ENCODE assay signal across 1 cellular context in the genomic region with DNA sequence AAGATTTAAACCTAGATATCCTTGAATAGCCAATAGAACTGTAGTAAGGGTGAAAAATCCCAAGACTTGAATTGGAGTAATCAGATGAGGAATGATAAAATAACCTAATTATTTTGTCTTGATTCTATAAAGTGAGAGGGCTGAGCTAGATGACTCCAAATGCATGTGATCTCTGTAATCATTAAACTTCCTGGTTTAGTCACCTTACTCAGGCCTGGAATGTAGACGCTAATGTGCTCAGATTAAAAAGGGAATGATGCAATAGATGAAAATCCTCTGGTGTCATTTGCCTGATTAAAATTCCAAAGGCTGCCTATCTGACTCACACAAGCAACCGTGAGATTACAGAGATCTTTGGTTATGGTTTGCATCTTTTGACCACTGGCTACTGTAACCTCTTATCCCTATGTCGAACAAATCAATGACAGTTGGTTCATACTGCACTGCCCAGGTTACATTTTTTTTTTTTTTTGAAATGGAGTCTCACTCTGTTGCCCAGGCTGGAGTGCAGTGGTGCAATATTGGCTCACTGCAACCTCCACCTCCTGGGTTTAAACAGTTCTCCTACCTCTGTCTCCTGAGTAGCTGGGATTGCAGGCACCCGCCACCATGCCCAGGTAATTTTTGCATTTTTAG.
A peak's percentile ranks its signal among the peaks of the same experiment; 100 is the strongest.
TF ChIP-seq lines count a peak whose summit lies in the region.

No MANE protein-coding gene starts in this region.

TF ChIP-seq in K562, 482 proteins besides CTCF, POLR2A, EP300 and RAD21 (continued from another document and continues in another):
- TF ChIP-seq, protein P1, sequence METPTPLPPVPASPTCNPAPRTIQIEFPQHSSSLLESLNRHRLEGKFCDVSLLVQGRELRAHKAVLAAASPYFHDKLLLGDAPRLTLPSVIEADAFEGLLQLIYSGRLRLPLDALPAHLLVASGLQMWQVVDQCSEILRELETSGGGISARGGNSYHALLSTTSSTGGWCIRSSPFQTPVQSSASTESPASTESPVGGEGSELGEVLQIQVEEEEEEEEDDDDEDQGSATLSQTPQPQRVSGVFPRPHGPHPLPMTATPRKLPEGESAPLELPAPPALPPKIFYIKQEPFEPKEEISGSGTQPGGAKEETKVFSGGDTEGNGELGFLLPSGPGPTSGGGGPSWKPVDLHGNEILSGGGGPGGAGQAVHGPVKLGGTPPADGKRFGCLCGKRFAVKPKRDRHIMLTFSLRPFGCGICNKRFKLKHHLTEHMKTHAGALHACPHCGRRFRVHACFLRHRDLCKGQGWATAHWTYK (CRISPR knock-in tag; IDR thresholded peaks at IDR 0.05) = no peak
- peak; percentile 77 for TF ChIP-seq POLR2H (tag; IDR thresholded peaks at IDR 0.05; ENCODE audit: low read depth)
- TF ChIP-seq, protein P2, sequence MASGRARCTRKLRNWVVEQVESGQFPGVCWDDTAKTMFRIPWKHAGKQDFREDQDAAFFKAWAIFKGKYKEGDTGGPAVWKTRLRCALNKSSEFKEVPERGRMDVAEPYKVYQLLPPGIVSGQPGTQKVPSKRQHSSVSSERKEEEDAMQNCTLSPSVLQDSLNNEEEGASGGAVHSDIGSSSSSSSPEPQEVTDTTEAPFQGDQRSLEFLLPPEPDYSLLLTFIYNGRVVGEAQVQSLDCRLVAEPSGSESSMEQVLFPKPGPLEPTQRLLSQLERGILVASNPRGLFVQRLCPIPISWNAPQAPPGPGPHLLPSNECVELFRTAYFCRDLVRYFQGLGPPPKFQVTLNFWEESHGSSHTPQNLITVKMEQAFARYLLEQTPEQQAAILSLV (tag; IDR thresholded peaks at IDR 0.05) = peak; percentile 96
- TF ChIP-seq MTA2 (IDR thresholded peaks at IDR 0.05; ENCODE audit: low read depth) = peak; percentile 52
- TF ChIP-seq DACH1 (IDR thresholded peaks at IDR 0.05; ENCODE audit: partially characterized antibody) = no peak
- no peak for TF ChIP-seq BRD4 (IDR thresholded peaks at IDR 0.05)
- peak; percentile 99 for TF ChIP-seq ZSCAN32 (CRISPR knock-in tag; IDR thresholded peaks at IDR 0.05)
- no peak for TF ChIP-seq HMGXB4 (CRISPR knock-in tag; IDR thresholded peaks at IDR 0.05)
- TF ChIP-seq NEUROD1 (IDR thresholded peaks at IDR 0.05; ENCODE audit: borderline replicate concordance, low read depth, low read length, partially characterized antibody) = peak; percentile 73
- no peak for TF ChIP-seq CAMTA2 (CRISPR knock-in tag; conservative IDR thresholded peaks at IDR 0.05)
- TF ChIP-seq, protein P3, sequence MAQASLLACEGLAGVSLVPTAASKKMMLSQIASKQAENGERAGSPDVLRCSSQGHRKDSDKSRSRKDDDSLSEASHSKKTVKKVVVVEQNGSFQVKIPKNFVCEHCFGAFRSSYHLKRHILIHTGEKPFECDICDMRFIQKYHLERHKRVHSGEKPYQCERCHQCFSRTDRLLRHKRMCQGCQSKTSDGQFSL (CRISPR knock-in tag; IDR thresholded peaks at IDR 0.05) = no peak
- TF ChIP-seq, protein P3 (tag; IDR thresholded peaks at IDR 0.05) = no peak
- no peak; the same call in 1 of the 2 replicates for TF ChIP-seq MEF2D (tag; conservative IDR thresholded peaks at IDR 0.05; ENCODE audit: low read depth)
- TF ChIP-seq TCF15 (CRISPR knock-in tag; IDR thresholded peaks at IDR 0.05) = no peak
- TF ChIP-seq, protein P4, sequence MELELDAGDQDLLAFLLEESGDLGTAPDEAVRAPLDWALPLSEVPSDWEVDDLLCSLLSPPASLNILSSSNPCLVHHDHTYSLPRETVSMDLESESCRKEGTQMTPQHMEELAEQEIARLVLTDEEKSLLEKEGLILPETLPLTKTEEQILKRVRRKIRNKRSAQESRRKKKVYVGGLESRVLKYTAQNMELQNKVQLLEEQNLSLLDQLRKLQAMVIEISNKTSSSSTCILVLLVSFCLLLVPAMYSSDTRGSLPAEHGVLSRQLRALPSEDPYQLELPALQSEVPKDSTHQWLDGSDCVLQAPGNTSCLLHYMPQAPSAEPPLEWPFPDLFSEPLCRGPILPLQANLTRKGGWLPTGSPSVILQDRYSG (tag; conservative IDR thresholded peaks at IDR 0.05; ENCODE audit: low read depth) = no peak
- no peak for TF ChIP-seq PYGO2 (tag; IDR thresholded peaks at IDR 0.05)
- TF ChIP-seq ZNF589 (CRISPR knock-in tag; IDR thresholded peaks at IDR 0.05; ENCODE audit: low read depth) = peak; percentile 96
- TF ChIP-seq BHLHE40 (IDR thresholded peaks at IDR 0.05; ENCODE audit: low read length) = no peak
- TF ChIP-seq ZEB2 (IDR thresholded peaks at IDR 0.05) = peak; percentile 87
- TF ChIP-seq, protein P5, sequence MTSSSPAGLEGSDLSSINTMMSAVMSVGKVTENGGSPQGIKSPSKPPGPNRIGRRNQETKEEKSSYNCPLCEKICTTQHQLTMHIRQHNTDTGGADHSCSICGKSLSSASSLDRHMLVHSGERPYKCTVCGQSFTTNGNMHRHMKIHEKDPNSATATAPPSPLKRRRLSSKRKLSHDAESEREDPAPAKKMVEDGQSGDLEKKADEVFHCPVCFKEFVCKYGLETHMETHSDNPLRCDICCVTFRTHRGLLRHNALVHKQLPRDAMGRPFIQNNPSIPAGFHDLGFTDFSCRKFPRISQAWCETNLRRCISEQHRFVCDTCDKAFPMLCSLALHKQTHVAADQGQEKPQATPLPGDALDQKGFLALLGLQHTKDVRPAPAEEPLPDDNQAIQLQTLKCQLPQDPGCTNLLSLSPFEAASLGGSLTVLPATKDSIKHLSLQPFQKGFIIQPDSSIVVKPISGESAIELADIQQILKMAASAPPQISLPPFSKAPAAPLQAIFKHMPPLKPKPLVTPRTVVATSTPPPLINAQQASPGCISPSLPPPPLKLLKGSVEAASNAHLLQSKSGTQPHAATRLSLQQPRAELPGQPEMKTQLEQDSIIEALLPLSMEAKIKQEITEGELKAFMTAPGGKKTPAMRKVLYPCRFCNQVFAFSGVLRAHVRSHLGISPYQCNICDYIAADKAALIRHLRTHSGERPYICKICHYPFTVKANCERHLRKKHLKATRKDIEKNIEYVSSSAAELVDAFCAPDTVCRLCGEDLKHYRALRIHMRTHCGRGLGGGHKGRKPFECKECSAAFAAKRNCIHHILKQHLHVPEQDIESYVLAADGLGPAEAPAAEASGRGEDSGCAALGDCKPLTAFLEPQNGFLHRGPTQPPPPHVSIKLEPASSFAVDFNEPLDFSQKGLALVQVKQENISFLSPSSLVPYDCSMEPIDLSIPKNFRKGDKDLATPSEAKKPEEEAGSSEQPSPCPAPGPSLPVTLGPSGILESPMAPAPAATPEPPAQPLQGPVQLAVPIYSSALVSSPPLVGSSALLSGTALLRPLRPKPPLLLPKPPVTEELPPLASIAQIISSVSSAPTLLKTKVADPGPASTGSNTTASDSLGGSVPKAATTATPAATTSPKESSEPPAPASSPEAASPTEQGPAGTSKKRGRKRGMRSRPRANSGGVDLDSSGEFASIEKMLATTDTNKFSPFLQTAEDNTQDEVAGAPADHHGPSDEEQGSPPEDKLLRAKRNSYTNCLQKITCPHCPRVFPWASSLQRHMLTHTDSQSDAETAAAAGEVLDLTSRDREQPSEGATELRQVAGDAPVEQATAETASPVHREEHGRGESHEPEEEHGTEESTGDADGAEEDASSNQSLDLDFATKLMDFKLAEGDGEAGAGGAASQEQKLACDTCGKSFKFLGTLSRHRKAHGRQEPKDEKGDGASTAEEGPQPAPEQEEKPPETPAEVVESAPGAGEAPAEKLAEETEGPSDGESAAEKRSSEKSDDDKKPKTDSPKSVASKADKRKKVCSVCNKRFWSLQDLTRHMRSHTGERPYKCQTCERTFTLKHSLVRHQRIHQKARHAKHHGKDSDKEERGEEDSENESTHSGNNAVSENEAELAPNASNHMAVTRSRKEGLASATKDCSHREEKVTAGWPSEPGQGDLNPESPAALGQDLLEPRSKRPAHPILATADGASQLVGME (CRISPR knock-in tag; IDR thresholded peaks at IDR 0.05) = no peak
- TF ChIP-seq HNRNPH1 (optimal IDR thresholded peaks at IDR 0.05; ENCODE audit: low read depth, low read length) = no peak
- peak; percentile 98 for TF ChIP-seq CEBPG (CRISPR knock-in tag; IDR thresholded peaks at IDR 0.05)
- TF ChIP-seq CEBPG (tag; conservative IDR thresholded peaks at IDR 0.05 in 1 of 2, IDR thresholded peaks at IDR 0.05 in 1 of 2) = peak; percentile 99 to 100
- TF ChIP-seq BCOR (IDR thresholded peaks at IDR 0.05) = no peak
- peak; percentile 73 for TF ChIP-seq FOXJ2 (tag; IDR thresholded peaks at IDR 0.05)
- TF ChIP-seq GABPB1 (CRISPR knock-in tag; IDR thresholded peaks at IDR 0.05) = no peak
- no peak for TF ChIP-seq E2F1 (CRISPR knock-in tag; IDR thresholded peaks at IDR 0.05)
- 0 out of 2 replicates have a peak, but pooled peaks have one; percentile 6 for TF ChIP-seq HINFP (tag; conservative IDR thresholded peaks at IDR 0.05; ENCODE audit: low read depth)
- no peak for TF ChIP-seq DIDO1 (tag; IDR thresholded peaks at IDR 0.05; ENCODE audit: low read depth)
- TF ChIP-seq RBM25 (IDR thresholded peaks at IDR 0.05; ENCODE audit: low read depth, low read length, severe bottlenecking) = no peak
- TF ChIP-seq, protein P6, sequence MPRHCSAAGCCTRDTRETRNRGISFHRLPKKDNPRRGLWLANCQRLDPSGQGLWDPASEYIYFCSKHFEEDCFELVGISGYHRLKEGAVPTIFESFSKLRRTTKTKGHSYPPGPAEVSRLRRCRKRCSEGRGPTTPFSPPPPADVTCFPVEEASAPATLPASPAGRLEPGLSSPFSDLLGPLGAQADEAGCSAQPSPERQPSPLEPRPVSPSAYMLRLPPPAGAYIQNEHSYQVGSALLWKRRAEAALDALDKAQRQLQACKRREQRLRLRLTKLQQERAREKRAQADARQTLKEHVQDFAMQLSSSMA (CRISPR knock-in tag; IDR thresholded peaks at IDR 0.05) = no peak
- no peak for TF ChIP-seq ILK (tag; IDR thresholded peaks at IDR 0.05; ENCODE audit: borderline replicate concordance, low read depth)
- no peak for TF ChIP-seq ZNF124 (CRISPR knock-in tag; IDR thresholded peaks at IDR 0.05)
- no peak for TF ChIP-seq GATAD2B (IDR thresholded peaks at IDR 0.05; ENCODE audit: borderline replicate concordance)
- TF ChIP-seq NR4A1 (CRISPR knock-in tag; IDR thresholded peaks at IDR 0.05) = no peak
- TF ChIP-seq NR4A1 (tag; IDR thresholded peaks at IDR 0.05) = peak; percentile 57; the same call in 1 of the 2 replicates
- TF ChIP-seq KLF6 (CRISPR knock-in tag; IDR thresholded peaks at IDR 0.05; ENCODE audit: borderline replicate concordance) = peak; percentile 65; the same call in 1 of the 2 replicates
- no peak for TF ChIP-seq MCM5 (IDR thresholded peaks at IDR 0.05; ENCODE audit: low read depth)
- TF ChIP-seq ZNF274 (IDR thresholded peaks at IDR 0.05; ENCODE audit: borderline replicate concordance, low read depth, low read length) = no peak
- TF ChIP-seq ZFPM2 (CRISPR knock-in tag; IDR thresholded peaks at IDR 0.05) = no peak
- TF ChIP-seq PTBP1 (IDR thresholded peaks at IDR 0.05; ENCODE audit: low read depth, low read length) = no peak
- TF ChIP-seq ZNF778 (CRISPR knock-in tag; IDR thresholded peaks at IDR 0.05) = no peak
- TF ChIP-seq ZNF830 (CRISPR knock-in tag; IDR thresholded peaks at IDR 0.05) = no peak
- no peak for TF ChIP-seq ZNF764 (CRISPR knock-in tag; IDR thresholded peaks at IDR 0.05; ENCODE audit: low read depth)
- 0 out of 2 replicates have a peak, but pooled peaks have one; percentile 21 for TF ChIP-seq ETV5 (CRISPR knock-in tag; IDR thresholded peaks at IDR 0.05; ENCODE audit: low read depth)
- TF ChIP-seq CCNT2 (IDR thresholded peaks at IDR 0.05; ENCODE audit: borderline replicate concordance, extremely low read depth, insufficient read length, low read depth, low read length) = peak; percentile 73
- peak; percentile 51 for TF ChIP-seq SMAD1 (IDR thresholded peaks at IDR 0.05; ENCODE audit: low read depth, low read length, partially characterized antibody)
- no peak; the same call in 1 of the 2 replicates for TF ChIP-seq CBFA2T2 (conservative IDR thresholded peaks at IDR 0.05)
